Comparison of ENCODE assay signal across 1 cellular context in the genomic region with DNA sequence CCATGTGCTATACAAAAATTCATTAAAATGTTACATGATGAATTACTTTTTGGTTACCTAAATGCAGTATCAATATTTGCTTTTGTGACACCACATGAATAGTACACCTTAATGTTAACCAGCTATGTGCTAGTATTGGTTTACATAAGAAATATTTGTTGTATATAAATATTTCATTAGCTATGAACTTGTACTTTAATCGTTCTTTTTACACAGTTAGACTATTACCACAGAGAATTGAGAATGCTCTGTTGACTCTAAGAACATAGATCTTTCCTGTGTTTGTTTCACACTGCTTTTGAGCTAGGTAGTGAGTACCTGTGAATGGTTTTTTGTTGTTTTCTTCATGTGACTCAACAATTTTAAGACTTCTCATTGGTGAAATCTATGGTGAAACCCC.
TF ChIP-seq lines count a peak whose summit lies in the region.

No MANE protein-coding gene starts in this region.

TF ChIP-seq in HEK293, 187 proteins besides CTCF, POLR2A, EP300 and RAD21 (continued from another document):
- TF ChIP-seq PRDM6 (tag by site-specific recombination; IDR thresholded peaks at IDR 0.05) (0 out of 2 replicates have a peak, but pooled peaks have one; percentile 41), SCRT1 (tag by site-specific recombination; IDR thresholded peaks at IDR 0.05; ENCODE audit: borderline replicate concordance) (no peak)
